Comparison of ENCODE assay signal across 7 cellular contexts in the genomic region with DNA sequence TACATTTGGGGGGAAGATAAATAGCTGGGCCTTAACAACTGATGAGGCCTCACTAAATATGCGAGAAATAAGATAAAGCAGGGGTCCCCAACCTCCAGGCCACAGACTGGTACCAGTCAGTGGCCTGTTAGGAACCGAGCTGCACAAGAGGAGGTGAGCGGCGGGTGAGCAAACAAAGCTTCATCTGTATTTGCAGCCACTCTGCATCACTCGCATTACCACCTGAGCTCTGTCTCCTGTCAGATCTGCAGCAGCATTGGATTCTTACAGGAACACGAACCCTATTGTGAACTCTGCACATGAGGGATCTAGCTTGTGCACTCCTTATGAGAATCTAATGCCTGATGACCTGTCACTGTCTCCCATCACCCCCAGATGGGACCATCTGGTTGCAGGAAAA.
"Had no signal": no experiment of that assay in that cellular context is flagged by ENCODE, and none has a peak within 500 bp of the region (broad histone marks: within the 10 kb centered on the region; RNA-seq: fewer than 3 reads in every experiment).

No MANE protein-coding gene starts in this region.

- H3K4me2 ChIP-seq: GM23338 had no signal

- H3K36me3 ChIP-seq: HAP-1 had no signal

- H3K4me3 Mint-ChIP-seq: GM23338, H9, HFFc6 had no signal

- H3K27ac Mint-ChIP-seq: GM23338, H9, HFFc6 had no signal

- H3K9me3 ChIP-seq: HAP-1 had no signal

- DNase-seq: GOT3, H7, H9, HFFc6 had no signal

- H3K4me3 ChIP-seq: GM23248, GM23338, HAP-1 had no signal

- H3K27ac ChIP-seq: GM23248 had no signal

- H3K9ac ChIP-seq: GM23248 had no signal

- H3K9me3 Mint-ChIP-seq: GM23338, H9, HFFc6 had no signal
